ENCODE assay signal across 9 cellular contexts in genomic region chr1:232655041-232655745, GRCh38. TPM values are rescaled to one million over a fixed set of nuclear protein-coding genes. Genes with fewer than 3 reads are reported as not detected.
DNase-seq lines count a peak whose midpoint lies in the region; ATAC-seq and TF ChIP-seq lines count a peak whose summit lies in the region.
"Had no signal": no experiment of that assay in that cellular context is flagged by ENCODE, and none has a peak within 500 bp of the region (broad histone marks: within the 10 kb centered on the region; RNA-seq: fewer than 3 reads in every experiment).

No MANE protein-coding gene starts in this region.

- TF ChIP-seq EP300 in tibial nerve (IDR thresholded peaks at IDR 0.05): no peak

- peak; percentile 36 for DNase-seq in DMS79 treated with DMSO at 0.1 percent for 48 hours (lab: John Stamatoyannopoulos, UW)
- peak; percentile 64 for DNase-seq in SKM-1 treated with dmso at 0.1 percent for 144 hours (lab: John Stamatoyannopoulos, UW; ENCODE audit: unreplicated experiment)
- no peak for DNase-seq in tibial nerve (ENCODE audit: low spot score in 2 of 2)
- DNase-seq in NCI-H1092 (lab: John Stamatoyannopoulos, UW): no peak
- no peak for DNase-seq in lower lobe of right lung

- H3K4me1 ChIP-seq in tibial nerve: peaks cover 0 to 5% (median 0%) of the 10 kb centered on the region in 4 donors
- H3K4me1 ChIP-seq in lower lobe of right lung: no peaks in the 10 kb centered on the region

- peak; percentile 62 for ATAC-seq in GM21360 (IDR thresholded peaks at IDR 0.05; ENCODE audit: unreplicated experiment)
- peak; percentile 88 for ATAC-seq in HG03565 (IDR thresholded peaks at IDR 0.05; ENCODE audit: unreplicated experiment)
- no peak for ATAC-seq in HG03045 (IDR thresholded peaks at IDR 0.05; ENCODE audit: unreplicated experiment)
- ATAC-seq in lower lobe of right lung: no peak
- ATAC-seq: esophagus mucosa had no signal

- intact Hi-C loops in lower lobe of right lung (cut with DNase I): no loop called here

- WGBS in tibial nerve, 2 donors: 71% methylated on average over 5 of the region's 5 CpGs

- H3K4me3 ChIP-seq in tibial nerve (no peak overlapping the region), lower lobe of right lung (no peak overlapping the region)

- H3K36me3 ChIP-seq in tibial nerve: no peaks in the 10 kb centered on the region
- H3K36me3 ChIP-seq in lower lobe of right lung: no peaks in the 10 kb centered on the region

- H3K9me3 ChIP-seq in tibial nerve (no peaks in the 10 kb centered on the region), lower lobe of right lung (no peaks in the 10 kb centered on the region)

- no peak for TF ChIP-seq CTCF in tibial nerve (IDR thresholded peaks at IDR 0.05)
- TF ChIP-seq CTCF in lower lobe of right lung (IDR thresholded peaks at IDR 0.05): no peak

- no peaks in the 10 kb centered on the region for H3K27me3 ChIP-seq in tibial nerve
- H3K27me3 ChIP-seq in lower lobe of right lung (ENCODE audit: low read depth): no peaks in the 10 kb centered on the region

- no peak for TF ChIP-seq POLR2A in tibial nerve (IDR thresholded peaks at IDR 0.05)

- no peak overlapping the region for H3K27ac ChIP-seq in tibial nerve
- H3K27ac ChIP-seq in lower lobe of right lung: no peak overlapping the region

RNA-seq across cellular contexts. Expression of gene SIPA1L2, which starts 25.3 kb away (rescaled TPM):
- total RNA-seq in tibial nerve: 10 to 100 TPM; 29.8 to 56.4 (median 40.7) TPM
- total RNA-seq in lower lobe of right lung: 45.5 TPM

Comparison
In these comparisons a context has a peak if more than half of its experiments do, and no peak if none do; other contexts are left out.
1. DNase-seq: peak in DMS79 treated with DMSO at 0.1 percent for 48 hours (single experiment) and SKM-1 treated with dmso at 0.1 percent for 144 hours (single experiment); none in tibial nerve (0 of 2), NCI-H1092 (single experiment) and lower lobe of right lung (single experiment).
2. ATAC-seq: peak in GM21360 (single experiment) and HG03565 (single experiment); none in HG03045 (single experiment) and lower lobe of right lung (0 of 2).